22 cellular contexts compared by ENCODE assay signal in the genomic region with DNA sequence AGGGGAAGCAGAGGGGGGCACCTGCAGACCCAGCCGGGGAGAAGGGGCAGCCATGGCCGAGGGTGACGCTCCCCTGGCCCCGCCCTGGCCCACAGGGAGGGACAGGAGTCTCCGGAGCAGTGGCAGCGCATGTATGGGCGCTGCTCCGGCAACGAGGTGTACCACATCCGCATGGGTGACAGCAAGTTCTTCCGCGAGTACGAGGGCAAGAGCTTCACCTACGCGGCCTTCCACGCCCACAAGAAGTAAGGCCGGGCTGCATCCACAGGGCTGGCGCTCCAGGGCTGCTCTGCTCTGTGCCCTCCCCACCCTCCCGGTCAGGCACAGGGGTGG.
"Had no signal": no experiment of that assay in that cellular context is flagged by ENCODE, and none has a peak within 500 bp of the region (broad histone marks: within the 10 kb centered on the region; RNA-seq: fewer than 3 reads in every experiment).

No MANE protein-coding gene starts in this region.

- H3K4me3 Mint-ChIP-seq: activated CD4-positive, alpha-beta T cell treated with anti-CD3 and anti-CD28 coated beads for 36 hours; activated naive CD4-positive, alpha-beta T cell treated with anti-CD3 and anti-CD28 coated beads, Interleukin-2, amount 50 U/mL, for 24 hours; brain; central memory CD8-positive, alpha-beta T cell; naive thymus-derived CD8-positive, alpha-beta T cell had no signal

- H3K9me3 Mint-ChIP-seq: activated naive CD4-positive, alpha-beta T cell treated with anti-CD3 and anti-CD28 coated beads, Interleukin-2, amount 50 U/mL, for 24 hours; activated T-helper 2 cell treated with anti-CD3 and anti-CD28 coated beads, Interferon-gamma antibody, Interleukin-2, Interleukin-4, amounts not matched to agents 10 μg/mL and 5 μg/mL and 100 μg/mL, durations not matched to agents 14 hours and 24 hours and 36 hours; central memory CD8-positive, alpha-beta T cell had no signal

- H3K4me1 ChIP-seq: gastrocnemius medialis, heart right ventricle, spleen, upper lobe of right lung had no signal

- H3K27ac Mint-ChIP-seq: activated CD4-positive, alpha-beta T cell treated with anti-CD3 and anti-CD28 coated beads for 36 hours; activated naive CD4-positive, alpha-beta T cell treated with anti-CD3 and anti-CD28 coated beads, Interleukin-2, amount 50 U/mL, for 24 hours; activated T-helper 2 cell treated with anti-CD3 and anti-CD28 coated beads, Interferon-gamma antibody, Interleukin-2, Interleukin-4, amounts not matched to agents 10 μg/mL and 5 μg/mL and 100 μg/mL, durations not matched to agents 14 hours and 24 hours and 36 hours; naive thymus-derived CD8-positive, alpha-beta T cell; progenitor cell of endocrine pancreas had no signal

- H3K36me3 ChIP-seq: gastrocnemius medialis, heart right ventricle, upper lobe of right lung had no signal

- ATAC-seq: activated CD4-positive, alpha-beta T cell treated with anti-CD3 and anti-CD28 coated beads for 36 hours; gastrocnemius medialis; heart right ventricle; left lobe of liver; mucosa of descending colon; right cardiac atrium; upper lobe of right lung had no signal

- H3K27me3 ChIP-seq: gastrocnemius medialis, upper lobe of right lung had no signal

- H3K4me3 ChIP-seq: gastrocnemius medialis, heart right ventricle, mucosa of descending colon, spleen, upper lobe of right lung had no signal

- H3K4me1 Mint-ChIP-seq: activated CD4-positive, alpha-beta T cell treated with anti-CD3 and anti-CD28 coated beads for 36 hours; activated naive CD4-positive, alpha-beta T cell treated with anti-CD3 and anti-CD28 coated beads, Interleukin-2, amount 50 U/mL, for 24 hours; brain; central memory CD8-positive, alpha-beta T cell had no signal

- H3K9me3 ChIP-seq: gastrocnemius medialis, upper lobe of right lung had no signal

- H3K36me3 Mint-ChIP-seq: activated naive CD4-positive, alpha-beta T cell treated with anti-CD3 and anti-CD28 coated beads, Interleukin-2, amount 50 U/mL, for 24 hours; brain had no signal

- DNase-seq: activated CD4-positive, alpha-beta T cell treated with anti-CD3 and anti-CD28 coated beads for 36 hours; activated T-cell treated with anti-CD3 and anti-CD28 coated beads for 4 hours; amygdala; cortex of kidney; effector memory CD4-positive, alpha-beta T cell; gastrocnemius medialis; heart right ventricle; islet precursor cell; mucosa of descending colon; naive thymus-derived CD8-positive, alpha-beta T cell; occipital lobe; right cardiac atrium; spleen; stimulated activated CD4-positive, alpha-beta T cell treated with anti-CD3 and anti-CD28 coated beads, Interleukin-1b, Interleukin-23, amount 100 ng/mL, for 48 hours; stimulated activated naive CD4-positive, alpha-beta T cell treated with Interleukin-2 at 50 U/mL for 16 hours; upper lobe of right lung had no signal

- H3K27me3 Mint-ChIP-seq: activated CD4-positive, alpha-beta T cell treated with anti-CD3 and anti-CD28 coated beads for 36 hours; brain; central memory CD8-positive, alpha-beta T cell; progenitor cell of endocrine pancreas had no signal
